Comparison of ENCODE assay signal across 9 cellular contexts in the genomic region with DNA sequence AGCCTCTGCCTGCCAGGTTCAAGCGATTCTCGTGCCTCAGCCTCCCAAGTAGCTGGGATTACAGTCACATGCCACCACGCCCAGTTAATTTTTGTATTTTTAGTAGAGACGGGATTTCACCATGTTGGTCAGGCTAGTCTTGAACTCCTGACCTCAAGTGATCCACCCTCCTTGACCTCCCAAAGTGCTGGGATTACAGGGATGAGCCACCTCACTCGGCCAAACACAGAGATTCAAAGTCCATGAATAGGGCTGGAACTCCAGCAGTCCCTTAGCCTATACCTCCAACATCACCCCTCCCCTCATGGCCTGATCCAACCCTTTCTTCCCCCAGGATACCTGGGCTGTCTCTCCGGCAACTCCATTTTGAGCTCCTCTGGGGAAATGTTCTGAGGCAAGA. TPM values are rescaled to one million over a fixed set of nuclear protein-coding genes. Genes with fewer than 3 reads are reported as not detected.
A peak's percentile ranks its signal among the peaks of the same experiment; 100 is the strongest.
DNase-seq lines count a peak whose midpoint lies in the region; ATAC-seq lines count a peak whose summit lies in the region.
"Not testable (repeated sequence)": the region's sequence is repeated elsewhere in the genome, so short reads cannot be mapped to it uniquely, and the experiment has no call there.
"Had no signal": no experiment of that assay in that cellular context is flagged by ENCODE, and none has a peak within 500 bp of the region (broad histone marks: within the 10 kb centered on the region; RNA-seq: fewer than 3 reads in every experiment).

No MANE protein-coding gene starts in this region.

- not testable (repeated sequence) for H3K9me3 ChIP-seq in CD4-positive, alpha-beta memory T cell (ENCODE audit: control insufficient read depth in 1 of 2, low read length in 2 of 2); T-helper 17 cell (ENCODE audit: control insufficient read depth, low read length, poor library complexity, severe bottlenecking)

- H3K27me3 ChIP-seq in CD4-positive, alpha-beta memory T cell (ENCODE audit: insufficient read depth, low read length): not testable (repeated sequence)

- not testable (repeated sequence) for DNase-seq in CD4-positive, alpha-beta memory T cell; T-helper 17 cell; activated CD8-positive, alpha-beta T cell treated with anti-CD3 and anti-CD28 coated beads, Interleukin-2, amount 10 ng/mL, durations not matched to agents 7 days and 5 days; activated naive CD4-positive, alpha-beta T cell treated with anti-CD3 and anti-CD28 coated beads, Interleukin-2, amount 50 U/mL, for 72 hours (ENCODE audit: low spot score in 2 of 2); immature natural killer cell; stimulated activated naive B cell treated with anti-CD40 and anti-IgM and Interleukin-4, amounts not matched to agents 10 μg/mL and 1 μg/mL and 100 μg/mL, for 72 hours

- peaks cover 33 to 82% (median 61%) of the 10 kb centered on the region in 4 donors for H3K4me1 Mint-ChIP-seq in CD4-positive, alpha-beta memory T cell
- H3K4me1 Mint-ChIP-seq in T-helper 17 cell: peaks cover 42% of the 10 kb centered on the region
- peaks cover 70% of the 10 kb centered on the region for H3K4me1 Mint-ChIP-seq in activated CD8-positive, alpha-beta T cell treated with anti-CD3 and anti-CD28 coated beads, Interleukin-2, amount 10 ng/mL, durations not matched to agents 7 days and 5 days (ENCODE audit: low read depth)
- peaks cover 61 to 67% of the 10 kb centered on the region in 2 donors for H3K4me1 Mint-ChIP-seq in immature natural killer cell
- H3K4me1 Mint-ChIP-seq in stimulated activated naive B cell treated with anti-CD40 and anti-IgM and Interleukin-4, amounts not matched to agents 10 μg/mL and 1 μg/mL and 100 μg/mL, for 72 hours: peaks cover 35 to 66% of the 10 kb centered on the region in 2 donors

- ATAC-seq in T-helper 17 cell; activated CD8-positive, alpha-beta T cell treated with anti-CD3 and anti-CD28 coated beads, Interleukin-2, amount 10 ng/mL, durations not matched to agents 7 days and 5 days; activated naive CD4-positive, alpha-beta T cell treated with anti-CD3 and anti-CD28 coated beads, Interleukin-2, amount 50 U/mL, for 72 hours; stimulated activated naive B cell treated with anti-CD40 and anti-IgM and Interleukin-4, amounts not matched to agents 10 μg/mL and 1 μg/mL and 100 μg/mL, for 72 hours (replicated peaks): not testable (repeated sequence)

- H3K4me1 ChIP-seq in CD4-positive, alpha-beta memory T cell (ENCODE audit: insufficient read depth, low read length): peaks cover 91% of the 10 kb centered on the region

- not testable (repeated sequence) for H3K27ac ChIP-seq in CD4-positive, alpha-beta memory T cell (ENCODE audit: low read depth, low read length)

- H3K36me3 Mint-ChIP-seq in CD4-positive, alpha-beta memory T cell: peaks cover 22 to 56% of the 10 kb centered on the region in 2 donors
- not testable (repeated sequence) for H3K36me3 Mint-ChIP-seq in T-helper 17 cell (ENCODE audit: low read depth)
- H3K36me3 Mint-ChIP-seq in activated CD8-positive, alpha-beta T cell treated with anti-CD3 and anti-CD28 coated beads, Interleukin-2, amount 10 ng/mL, durations not matched to agents 7 days and 5 days (ENCODE audit: low read depth): peaks cover 59% of the 10 kb centered on the region
- peaks cover 17 to 42% of the 10 kb centered on the region in 2 donors for H3K36me3 Mint-ChIP-seq in activated naive CD4-positive, alpha-beta T cell treated with anti-CD3 and anti-CD28 coated beads, Interleukin-2, amount 50 U/mL, for 72 hours
- H3K36me3 Mint-ChIP-seq in immature natural killer cell: peaks cover 3 to 22% (median 9%) of the 10 kb centered on the region in 3 donors
- peaks cover 21 to 23% of the 10 kb centered on the region in 2 donors for H3K36me3 Mint-ChIP-seq in stimulated activated naive B cell treated with anti-CD40 and anti-IgM and Interleukin-4, amounts not matched to agents 10 μg/mL and 1 μg/mL and 100 μg/mL, for 72 hours

- H3K27ac Mint-ChIP-seq in CD4-positive, alpha-beta memory T cell: peak overlapping the region; percentile 30 to 96 (median 67)
- peak overlapping the region; percentile 24 for H3K27ac Mint-ChIP-seq in T-helper 17 cell
- H3K27ac Mint-ChIP-seq in activated CD8-positive, alpha-beta T cell treated with anti-CD3 and anti-CD28 coated beads, Interleukin-2, amount 10 ng/mL, durations not matched to agents 7 days and 5 days: peak overlapping the region; percentile 55
- peak overlapping the region; percentile 77 to 99 for H3K27ac Mint-ChIP-seq in activated naive CD4-positive, alpha-beta T cell treated with anti-CD3 and anti-CD28 coated beads, Interleukin-2, amount 50 U/mL, for 72 hours
- H3K27ac Mint-ChIP-seq in immature natural killer cell: peak overlapping the region in 4 of 6 donors; percentile 28 to 69 (median 48)
- peak overlapping the region; percentile 80 for H3K27ac Mint-ChIP-seq in stimulated activated naive B cell treated with anti-CD40 and anti-IgM and Interleukin-4, amounts not matched to agents 10 μg/mL and 1 μg/mL and 100 μg/mL, for 72 hours

- POLR2A ChIA-PET in CD4-positive, alpha-beta memory T cell (lab: Charles Lee; ENCODE audit: partially characterized antibody): interaction anchor here (0.6 to 1.0 kb wide), 4 partner anchors 9 to 121 kb away, joined by 3 to 5 read pairs (median 3); partner anchors contain the start of gene SAMD4B
- POLR2A ChIA-PET in activated CD8-positive, alpha-beta T cell treated with anti-CD3 and anti-CD28 coated beads, Interleukin-2, amount 10 ng/mL, durations not matched to agents 7 days and 5 days (lab: Charles Lee): interaction anchor here (1.4 kb wide), 1 partner anchor 103 kb away, joined by 3 read pairs; the partner anchor contains the start of gene RPS16

- CTCF ChIA-PET in CD4-positive, alpha-beta memory T cell (lab: Charles Lee; ENCODE audit: partially characterized antibody): interaction anchor here (0.6 to 1.1 kb wide), 3 partner anchors 65 to 121 kb away, joined by 3 read pairs; no protein-coding TSS in a partner anchor
- CTCF ChIA-PET in activated CD8-positive, alpha-beta T cell treated with anti-CD3 and anti-CD28 coated beads, Interleukin-2, amount 10 ng/mL, durations not matched to agents 7 days and 5 days (lab: Charles Lee): interaction anchor here (1.1 to 4.1 kb wide), 2 partner anchors 10 to 79 kb away, joined by 3 to 17 read pairs; partner anchors contain the start of gene PLEKHG2

- H3K27me3 Mint-ChIP-seq in CD4-positive, alpha-beta memory T cell; T-helper 17 cell; activated CD8-positive, alpha-beta T cell treated with anti-CD3 and anti-CD28 coated beads, Interleukin-2, amount 10 ng/mL, durations not matched to agents 7 days and 5 days (ENCODE audit: low read depth); immature natural killer cell (ENCODE audit: low read depth in 3 of 3); stimulated activated naive B cell treated with anti-CD40 and anti-IgM and Interleukin-4, amounts not matched to agents 10 μg/mL and 1 μg/mL and 100 μg/mL, for 72 hours: not testable (repeated sequence)

- not testable (repeated sequence) for H3K4me3 ChIP-seq in CD4-positive, alpha-beta memory T cell (ENCODE audit: low read length in 2 of 2)

- peaks cover 19% of the 10 kb centered on the region for H3K36me3 ChIP-seq in CD4-positive, alpha-beta memory T cell (ENCODE audit: insufficient read depth, low read length)

- peak overlapping the region; percentile 43 to 77 (median 70) for H3K4me3 Mint-ChIP-seq in CD4-positive, alpha-beta memory T cell
- H3K4me3 Mint-ChIP-seq in T-helper 17 cell: peak overlapping the region; percentile 45
- peak overlapping the region; percentile 100 for H3K4me3 Mint-ChIP-seq in activated CD8-positive, alpha-beta T cell treated with anti-CD3 and anti-CD28 coated beads, Interleukin-2, amount 10 ng/mL, durations not matched to agents 7 days and 5 days
- peak overlapping the region in 4 of 5 donors; percentile 27 to 70 (median 54) for H3K4me3 Mint-ChIP-seq in immature natural killer cell
- H3K4me3 Mint-ChIP-seq in stimulated activated naive B cell treated with anti-CD40 and anti-IgM and Interleukin-4, amounts not matched to agents 10 μg/mL and 1 μg/mL and 100 μg/mL, for 72 hours: not testable (repeated sequence)

- not testable (repeated sequence) for H3K9me3 Mint-ChIP-seq in CD4-positive, alpha-beta memory T cell; activated CD8-positive, alpha-beta T cell treated with anti-CD3 and anti-CD28 coated beads, Interleukin-2, amount 10 ng/mL, durations not matched to agents 7 days and 5 days (ENCODE audit: insufficient read depth); activated naive CD4-positive, alpha-beta T cell treated with anti-CD3 and anti-CD28 coated beads, Interleukin-2, amount 50 U/mL, for 72 hours; immature natural killer cell; stimulated activated naive B cell treated with anti-CD40 and anti-IgM and Interleukin-4, amounts not matched to agents 10 μg/mL and 1 μg/mL and 100 μg/mL, for 72 hours

- intact Hi-C loops in CD4-positive, alpha-beta memory T cell (cut with micrococcal nuclease): not testable (repeated sequence)

RNA-seq across cellular contexts. Expression of gene GMFG, which starts 3.1 kb away (rescaled TPM):
- total RNA-seq in CD4-positive, alpha-beta memory T cell: 100 to 1,000 TPM; 384 to 389 TPM
- polyA plus RNA-seq in CD4-positive, alpha-beta memory T cell: 1,000 to 10,000 TPM; 1,040 to 1,509 TPM
- 100 to 1,000 TPM; 351 to 377 TPM for total RNA-seq in T-helper 17 cell
- total RNA-seq in activated CD8-positive, alpha-beta T cell treated with anti-CD3 and anti-CD28 coated beads, Interleukin-2, amount 10 ng/mL, durations not matched to agents 7 days and 5 days: 100 to 1,000 TPM; 471 to 482 TPM
- total RNA-seq in activated naive CD4-positive, alpha-beta T cell treated with anti-CD3 and anti-CD28 coated beads, Interleukin-2, amount 50 U/mL, for 72 hours: 100 to 1,000 TPM; 315 to 372 TPM
- polyA plus RNA-seq in immature natural killer cell: 1,000 to 10,000 TPM in 2 of 3 donors, 100 to 1,000 TPM in 1; 990 to 1,609 (median 1,254) TPM

RNA-seq across cellular contexts. Expression of gene SAMD4B, which starts 9.5 kb away (rescaled TPM):
- total RNA-seq in CD4-positive, alpha-beta memory T cell: 10 to 100 TPM; 65.0 to 79.6 TPM
- polyA plus RNA-seq in CD4-positive, alpha-beta memory T cell: 10 to 100 TPM in 1 of 2 donors, 1 to 10 TPM in 1; 7.3 to 20.2 TPM
- 10 to 100 TPM; 64.2 to 93.2 TPM for total RNA-seq in T-helper 17 cell
- 10 to 100 TPM; 43.7 to 44.5 TPM for total RNA-seq in activated CD8-positive, alpha-beta T cell treated with anti-CD3 and anti-CD28 coated beads, Interleukin-2, amount 10 ng/mL, durations not matched to agents 7 days and 5 days
- 10 to 100 TPM; 42.1 to 56.1 TPM for total RNA-seq in activated naive CD4-positive, alpha-beta T cell treated with anti-CD3 and anti-CD28 coated beads, Interleukin-2, amount 50 U/mL, for 72 hours
- 10 to 100 TPM in 1 of 3 donors, 1 to 10 TPM in 2; 2.9 to 17.8 (median 3.9) TPM for polyA plus RNA-seq in immature natural killer cell

RNA-seq across cellular contexts. Expression of gene LRFN1, which starts 12.1 kb away (rescaled TPM):
- total RNA-seq in CD4-positive, alpha-beta memory T cell: 1 to 10 TPM; 8.4 to 8.5 TPM
- polyA plus RNA-seq in CD4-positive, alpha-beta memory T cell: 1 to 10 TPM; 2.0 to 4.5 TPM
- 1 to 10 TPM; 2.2 to 3.7 TPM for total RNA-seq in T-helper 17 cell
- total RNA-seq in activated CD8-positive, alpha-beta T cell treated with anti-CD3 and anti-CD28 coated beads, Interleukin-2, amount 10 ng/mL, durations not matched to agents 7 days and 5 days: 1 to 10 TPM; 8.0 to 8.3 TPM
- 10 to 100 TPM in 1 of 2 donors, 1 to 10 TPM in 1; 5.3 to 11.2 TPM for total RNA-seq in activated naive CD4-positive, alpha-beta T cell treated with anti-CD3 and anti-CD28 coated beads, Interleukin-2, amount 50 U/mL, for 72 hours
- polyA plus RNA-seq in immature natural killer cell: 10 to 100 TPM in 1 of 3 donors, 1 to 10 TPM in 2; 4.8 to 16.0 (median 5.4) TPM

RNA-seq across cellular contexts. Expression of gene IFNL1, which starts 36.5 kb away (rescaled TPM):
- not detected for total RNA-seq in CD4-positive, alpha-beta memory T cell
- 1 to 10 TPM in 1 of 2 donors, not detected in 1; 1.6 TPM for polyA plus RNA-seq in CD4-positive, alpha-beta memory T cell
- total RNA-seq in T-helper 17 cell: not detected
- under 1 TPM in 1 of 2 experiments, not detected in 1; 0.29 TPM for total RNA-seq in activated CD8-positive, alpha-beta T cell treated with anti-CD3 and anti-CD28 coated beads, Interleukin-2, amount 10 ng/mL, durations not matched to agents 7 days and 5 days
- total RNA-seq in activated naive CD4-positive, alpha-beta T cell treated with anti-CD3 and anti-CD28 coated beads, Interleukin-2, amount 50 U/mL, for 72 hours: 1 to 10 TPM in 1 of 2 donors, not detected in 1; 1.8 TPM
- polyA plus RNA-seq in immature natural killer cell: 1 to 10 TPM; 2.2 to 4.8 (median 2.3) TPM
- total RNA-seq: H4, K562, Right ventricle myocardium inferior had no signal
- polyA plus RNA-seq: K562 had no signal

RNA-seq across cellular contexts. Expression of gene PAF1, which starts 58.2 kb away (rescaled TPM):
- total RNA-seq in CD4-positive, alpha-beta memory T cell: 10 to 100 TPM; 49.2 to 53.8 TPM
- 10 to 100 TPM; 21.5 to 46.7 TPM for polyA plus RNA-seq in CD4-positive, alpha-beta memory T cell
- 100 to 1,000 TPM; 113 to 127 TPM for total RNA-seq in T-helper 17 cell
- 10 to 100 TPM; 48.2 to 48.9 TPM for total RNA-seq in activated CD8-positive, alpha-beta T cell treated with anti-CD3 and anti-CD28 coated beads, Interleukin-2, amount 10 ng/mL, durations not matched to agents 7 days and 5 days
- 10 to 100 TPM; 42.2 to 58.2 TPM for total RNA-seq in activated naive CD4-positive, alpha-beta T cell treated with anti-CD3 and anti-CD28 coated beads, Interleukin-2, amount 50 U/mL, for 72 hours
- polyA plus RNA-seq in immature natural killer cell: 10 to 100 TPM; 18.9 to 48.1 (median 31.6) TPM

Comparison
In these comparisons a context has a peak if more than half of its experiments do, and no peak if none do; other contexts are left out.
1. H3K27ac Mint-ChIP-seq: peak in every context shown above with its lines; median percentile 88 in activated naive CD4-positive, alpha-beta T cell treated with anti-CD3 and anti-CD28 coated beads, Interleukin-2, amount 50 U/mL, for 72 hours; 80 in stimulated activated naive B cell treated with anti-CD40 and anti-IgM and Interleukin-4, amounts not matched to agents 10 μg/mL and 1 μg/mL and 100 μg/mL, for 72 hours; 67 in CD4-positive, alpha-beta memory T cell; 55 in activated CD8-positive, alpha-beta T cell treated with anti-CD3 and anti-CD28 coated beads, Interleukin-2, amount 10 ng/mL, durations not matched to agents 7 days and 5 days; 48 in immature natural killer cell; 24 in T-helper 17 cell.